In the genomic region with DNA sequence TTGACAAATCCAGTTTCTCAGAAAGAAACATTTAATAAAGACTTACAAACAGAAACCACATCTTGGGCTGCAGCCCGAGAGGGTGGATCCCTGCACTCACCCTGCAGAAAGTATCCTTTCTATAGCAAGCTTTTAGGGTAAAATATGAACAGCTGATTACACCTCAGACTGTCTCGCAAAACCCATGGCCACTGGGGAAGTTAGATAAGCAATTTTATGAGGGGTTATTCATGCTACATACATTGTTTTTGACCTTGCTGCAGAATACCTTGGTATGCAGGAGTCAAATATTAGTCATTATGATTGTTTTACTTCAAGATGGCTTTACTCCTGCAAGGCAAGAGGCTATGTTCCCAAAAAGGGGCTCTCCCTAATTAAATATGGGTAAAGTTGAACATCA, we compare ENCODE assay signal across 1 cellular context.
TF ChIP-seq lines count a peak whose summit lies in the region.

No MANE protein-coding gene starts in this region.

TF ChIP-seq in K562, 482 proteins besides CTCF, POLR2A, EP300 and RAD21 (continued from another document and continues in another):
- TF ChIP-seq, protein P1, sequence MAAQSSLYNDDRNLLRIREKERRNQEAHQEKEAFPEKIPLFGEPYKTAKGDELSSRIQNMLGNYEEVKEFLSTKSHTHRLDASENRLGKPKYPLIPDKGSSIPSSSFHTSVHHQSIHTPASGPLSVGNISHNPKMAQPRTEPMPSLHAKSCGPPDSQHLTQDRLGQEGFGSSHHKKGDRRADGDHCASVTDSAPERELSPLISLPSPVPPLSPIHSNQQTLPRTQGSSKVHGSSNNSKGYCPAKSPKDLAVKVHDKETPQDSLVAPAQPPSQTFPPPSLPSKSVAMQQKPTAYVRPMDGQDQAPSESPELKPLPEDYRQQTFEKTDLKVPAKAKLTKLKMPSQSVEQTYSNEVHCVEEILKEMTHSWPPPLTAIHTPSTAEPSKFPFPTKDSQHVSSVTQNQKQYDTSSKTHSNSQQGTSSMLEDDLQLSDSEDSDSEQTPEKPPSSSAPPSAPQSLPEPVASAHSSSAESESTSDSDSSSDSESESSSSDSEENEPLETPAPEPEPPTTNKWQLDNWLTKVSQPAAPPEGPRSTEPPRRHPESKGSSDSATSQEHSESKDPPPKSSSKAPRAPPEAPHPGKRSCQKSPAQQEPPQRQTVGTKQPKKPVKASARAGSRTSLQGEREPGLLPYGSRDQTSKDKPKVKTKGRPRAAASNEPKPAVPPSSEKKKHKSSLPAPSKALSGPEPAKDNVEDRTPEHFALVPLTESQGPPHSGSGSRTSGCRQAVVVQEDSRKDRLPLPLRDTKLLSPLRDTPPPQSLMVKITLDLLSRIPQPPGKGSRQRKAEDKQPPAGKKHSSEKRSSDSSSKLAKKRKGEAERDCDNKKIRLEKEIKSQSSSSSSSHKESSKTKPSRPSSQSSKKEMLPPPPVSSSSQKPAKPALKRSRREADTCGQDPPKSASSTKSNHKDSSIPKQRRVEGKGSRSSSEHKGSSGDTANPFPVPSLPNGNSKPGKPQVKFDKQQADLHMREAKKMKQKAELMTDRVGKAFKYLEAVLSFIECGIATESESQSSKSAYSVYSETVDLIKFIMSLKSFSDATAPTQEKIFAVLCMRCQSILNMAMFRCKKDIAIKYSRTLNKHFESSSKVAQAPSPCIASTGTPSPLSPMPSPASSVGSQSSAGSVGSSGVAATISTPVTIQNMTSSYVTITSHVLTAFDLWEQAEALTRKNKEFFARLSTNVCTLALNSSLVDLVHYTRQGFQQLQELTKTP (IDR thresholded peaks at IDR 0.05; ENCODE audit: low read depth in 1 of 2, partially characterized antibody in 2 of 2): no peak
- TF ChIP-seq ZNF830 (CRISPR knock-in tag; IDR thresholded peaks at IDR 0.05): no peak
- TF ChIP-seq TCF3 (CRISPR knock-in tag; IDR thresholded peaks at IDR 0.05): peak; percentile 81
- TF ChIP-seq GABPA (tag; conservative IDR thresholded peaks at IDR 0.05; ENCODE audit: low read depth): no peak
- TF ChIP-seq TAF9B (IDR thresholded peaks at IDR 0.05; ENCODE audit: partially characterized antibody): no peak
- TF ChIP-seq DMBX1 (CRISPR knock-in tag; IDR thresholded peaks at IDR 0.05; ENCODE audit: borderline replicate concordance): no peak
- TF ChIP-seq ELF4 (CRISPR knock-in tag; IDR thresholded peaks at IDR 0.05): no peak
- TF ChIP-seq, protein P2, sequence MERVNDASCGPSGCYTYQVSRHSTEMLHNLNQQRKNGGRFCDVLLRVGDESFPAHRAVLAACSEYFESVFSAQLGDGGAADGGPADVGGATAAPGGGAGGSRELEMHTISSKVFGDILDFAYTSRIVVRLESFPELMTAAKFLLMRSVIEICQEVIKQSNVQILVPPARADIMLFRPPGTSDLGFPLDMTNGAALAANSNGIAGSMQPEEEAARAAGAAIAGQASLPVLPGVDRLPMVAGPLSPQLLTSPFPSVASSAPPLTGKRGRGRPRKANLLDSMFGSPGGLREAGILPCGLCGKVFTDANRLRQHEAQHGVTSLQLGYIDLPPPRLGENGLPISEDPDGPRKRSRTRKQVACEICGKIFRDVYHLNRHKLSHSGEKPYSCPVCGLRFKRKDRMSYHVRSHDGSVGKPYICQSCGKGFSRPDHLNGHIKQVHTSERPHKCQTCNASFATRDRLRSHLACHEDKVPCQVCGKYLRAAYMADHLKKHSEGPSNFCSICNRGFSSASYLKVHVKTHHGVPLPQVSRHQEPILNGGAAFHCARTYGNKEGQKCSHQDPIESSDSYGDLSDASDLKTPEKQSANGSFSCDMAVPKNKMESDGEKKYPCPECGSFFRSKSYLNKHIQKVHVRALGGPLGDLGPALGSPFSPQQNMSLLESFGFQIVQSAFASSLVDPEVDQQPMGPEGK (CRISPR knock-in tag; IDR thresholded peaks at IDR 0.05; ENCODE audit: borderline replicate concordance): no peak
- no peak for TF ChIP-seq CC2D1A (IDR thresholded peaks at IDR 0.05)
- peak; percentile 81 for TF ChIP-seq TEAD4 (IDR thresholded peaks at IDR 0.05; ENCODE audit: low read length)
- no peak for TF ChIP-seq TEAD4 (CRISPR knock-in tag; IDR thresholded peaks at IDR 0.05; ENCODE audit: borderline replicate concordance)
- TF ChIP-seq, protein P3, sequence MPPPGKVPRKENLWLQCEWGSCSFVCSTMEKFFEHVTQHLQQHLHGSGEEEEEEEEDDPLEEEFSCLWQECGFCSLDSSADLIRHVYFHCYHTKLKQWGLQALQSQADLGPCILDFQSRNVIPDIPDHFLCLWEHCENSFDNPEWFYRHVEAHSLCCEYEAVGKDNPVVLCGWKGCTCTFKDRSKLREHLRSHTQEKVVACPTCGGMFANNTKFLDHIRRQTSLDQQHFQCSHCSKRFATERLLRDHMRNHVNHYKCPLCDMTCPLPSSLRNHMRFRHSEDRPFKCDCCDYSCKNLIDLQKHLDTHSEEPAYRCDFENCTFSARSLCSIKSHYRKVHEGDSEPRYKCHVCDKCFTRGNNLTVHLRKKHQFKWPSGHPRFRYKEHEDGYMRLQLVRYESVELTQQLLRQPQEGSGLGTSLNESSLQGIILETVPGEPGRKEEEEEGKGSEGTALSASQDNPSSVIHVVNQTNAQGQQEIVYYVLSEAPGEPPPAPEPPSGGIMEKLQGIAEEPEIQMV (tag; conservative IDR thresholded peaks at IDR 0.05; ENCODE audit: low read depth): no peak
- no peak for TF ChIP-seq ADNP (tag; IDR thresholded peaks at IDR 0.05)
- TF ChIP-seq RBM15 (IDR thresholded peaks at IDR 0.05; ENCODE audit: insufficient read depth, low read length): no peak
- TF ChIP-seq ZNF668 (CRISPR knock-in tag; IDR thresholded peaks at IDR 0.05): 0 out of 2 replicates have a peak, but pooled peaks have one; percentile 8
- TF ChIP-seq TAL1 (IDR thresholded peaks at IDR 0.05): peak; percentile 61
- no peak for TF ChIP-seq FOS (IDR thresholded peaks at IDR 0.05; ENCODE audit: extremely low read depth, insufficient read length)
- no peak for TF ChIP-seq SETDB1 (IDR thresholded peaks at IDR 0.05; ENCODE audit: low read length)
- TF ChIP-seq ZNF644 (tag; IDR thresholded peaks at IDR 0.05; ENCODE audit: low read depth): 0 out of 2 replicates have a peak, but pooled peaks have one; percentile 34
- TF ChIP-seq DACH1 (IDR thresholded peaks at IDR 0.05; ENCODE audit: partially characterized antibody): peak; percentile 89
- TF ChIP-seq HOXB6 (CRISPR knock-in tag; IDR thresholded peaks at IDR 0.05; ENCODE audit: borderline replicate concordance): no peak
- TF ChIP-seq, protein P4, sequence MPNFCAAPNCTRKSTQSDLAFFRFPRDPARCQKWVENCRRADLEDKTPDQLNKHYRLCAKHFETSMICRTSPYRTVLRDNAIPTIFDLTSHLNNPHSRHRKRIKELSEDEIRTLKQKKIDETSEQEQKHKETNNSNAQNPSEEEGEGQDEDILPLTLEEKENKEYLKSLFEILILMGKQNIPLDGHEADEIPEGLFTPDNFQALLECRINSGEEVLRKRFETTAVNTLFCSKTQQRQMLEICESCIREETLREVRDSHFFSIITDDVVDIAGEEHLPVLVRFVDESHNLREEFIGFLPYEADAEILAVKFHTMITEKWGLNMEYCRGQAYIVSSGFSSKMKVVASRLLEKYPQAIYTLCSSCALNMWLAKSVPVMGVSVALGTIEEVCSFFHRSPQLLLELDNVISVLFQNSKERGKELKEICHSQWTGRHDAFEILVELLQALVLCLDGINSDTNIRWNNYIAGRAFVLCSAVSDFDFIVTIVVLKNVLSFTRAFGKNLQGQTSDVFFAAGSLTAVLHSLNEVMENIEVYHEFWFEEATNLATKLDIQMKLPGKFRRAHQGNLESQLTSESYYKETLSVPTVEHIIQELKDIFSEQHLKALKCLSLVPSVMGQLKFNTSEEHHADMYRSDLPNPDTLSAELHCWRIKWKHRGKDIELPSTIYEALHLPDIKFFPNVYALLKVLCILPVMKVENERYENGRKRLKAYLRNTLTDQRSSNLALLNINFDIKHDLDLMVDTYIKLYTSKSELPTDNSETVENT (CRISPR knock-in tag; IDR thresholded peaks at IDR 0.05): no peak
- no peak for TF ChIP-seq ZNF239 (CRISPR knock-in tag; IDR thresholded peaks at IDR 0.05)
- no peak for TF ChIP-seq POLR3G (IDR thresholded peaks at IDR 0.05; ENCODE audit: extremely low read depth, insufficient read length, insufficient replicate concordance)
- peak; percentile 30; the same call in 1 of the 2 replicates for TF ChIP-seq PML (IDR thresholded peaks at IDR 0.05; ENCODE audit: low read length)
- TF ChIP-seq KDM1A (IDR thresholded peaks at IDR 0.05): no peak; a peak in 1 of 4 replicates
- TF ChIP-seq, protein P5, sequence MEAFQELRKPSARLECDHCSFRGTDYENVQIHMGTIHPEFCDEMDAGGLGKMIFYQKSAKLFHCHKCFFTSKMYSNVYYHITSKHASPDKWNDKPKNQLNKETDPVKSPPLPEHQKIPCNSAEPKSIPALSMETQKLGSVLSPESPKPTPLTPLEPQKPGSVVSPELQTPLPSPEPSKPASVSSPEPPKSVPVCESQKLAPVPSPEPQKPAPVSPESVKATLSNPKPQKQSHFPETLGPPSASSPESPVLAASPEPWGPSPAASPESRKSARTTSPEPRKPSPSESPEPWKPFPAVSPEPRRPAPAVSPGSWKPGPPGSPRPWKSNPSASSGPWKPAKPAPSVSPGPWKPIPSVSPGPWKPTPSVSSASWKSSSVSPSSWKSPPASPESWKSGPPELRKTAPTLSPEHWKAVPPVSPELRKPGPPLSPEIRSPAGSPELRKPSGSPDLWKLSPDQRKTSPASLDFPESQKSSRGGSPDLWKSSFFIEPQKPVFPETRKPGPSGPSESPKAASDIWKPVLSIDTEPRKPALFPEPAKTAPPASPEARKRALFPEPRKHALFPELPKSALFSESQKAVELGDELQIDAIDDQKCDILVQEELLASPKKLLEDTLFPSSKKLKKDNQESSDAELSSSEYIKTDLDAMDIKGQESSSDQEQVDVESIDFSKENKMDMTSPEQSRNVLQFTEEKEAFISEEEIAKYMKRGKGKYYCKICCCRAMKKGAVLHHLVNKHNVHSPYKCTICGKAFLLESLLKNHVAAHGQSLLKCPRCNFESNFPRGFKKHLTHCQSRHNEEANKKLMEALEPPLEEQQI (IDR thresholded peaks at IDR 0.05): no peak
- no peak for TF ChIP-seq NONO (IDR thresholded peaks at IDR 0.05; ENCODE audit: low read depth in 2 of 2, low read length in 1 of 2)
- TF ChIP-seq SOX6 (IDR thresholded peaks at IDR 0.05): peak; percentile 79
- no peak for TF ChIP-seq FOXJ3 (CRISPR knock-in tag; IDR thresholded peaks at IDR 0.05)
- TF ChIP-seq RAD51 (IDR thresholded peaks at IDR 0.05; ENCODE audit: borderline replicate concordance, low read depth): no peak
- TF ChIP-seq MYNN (IDR thresholded peaks at IDR 0.05): no peak
- TF ChIP-seq MYNN (CRISPR knock-in tag; IDR thresholded peaks at IDR 0.05): no peak
- TF ChIP-seq ZC3H8 (IDR thresholded peaks at IDR 0.05): no peak
- TF ChIP-seq, protein P6, sequence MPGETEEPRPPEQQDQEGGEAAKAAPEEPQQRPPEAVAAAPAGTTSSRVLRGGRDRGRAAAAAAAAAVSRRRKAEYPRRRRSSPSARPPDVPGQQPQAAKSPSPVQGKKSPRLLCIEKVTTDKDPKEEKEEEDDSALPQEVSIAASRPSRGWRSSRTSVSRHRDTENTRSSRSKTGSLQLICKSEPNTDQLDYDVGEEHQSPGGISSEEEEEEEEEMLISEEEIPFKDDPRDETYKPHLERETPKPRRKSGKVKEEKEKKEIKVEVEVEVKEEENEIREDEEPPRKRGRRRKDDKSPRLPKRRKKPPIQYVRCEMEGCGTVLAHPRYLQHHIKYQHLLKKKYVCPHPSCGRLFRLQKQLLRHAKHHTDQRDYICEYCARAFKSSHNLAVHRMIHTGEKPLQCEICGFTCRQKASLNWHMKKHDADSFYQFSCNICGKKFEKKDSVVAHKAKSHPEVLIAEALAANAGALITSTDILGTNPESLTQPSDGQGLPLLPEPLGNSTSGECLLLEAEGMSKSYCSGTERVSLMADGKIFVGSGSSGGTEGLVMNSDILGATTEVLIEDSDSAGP (CRISPR knock-in tag; IDR thresholded peaks at IDR 0.05): no peak
- TF ChIP-seq, protein P7, sequence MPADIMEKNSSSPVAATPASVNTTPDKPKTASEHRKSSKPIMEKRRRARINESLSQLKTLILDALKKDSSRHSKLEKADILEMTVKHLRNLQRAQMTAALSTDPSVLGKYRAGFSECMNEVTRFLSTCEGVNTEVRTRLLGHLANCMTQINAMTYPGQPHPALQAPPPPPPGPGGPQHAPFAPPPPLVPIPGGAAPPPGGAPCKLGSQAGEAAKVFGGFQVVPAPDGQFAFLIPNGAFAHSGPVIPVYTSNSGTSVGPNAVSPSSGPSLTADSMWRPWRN (IDR thresholded peaks at IDR 0.05; ENCODE audit: low read depth): no peak
- no peak for TF ChIP-seq GTF2E2 (tag; IDR thresholded peaks at IDR 0.05)
- no peak for TF ChIP-seq ZNF23 (CRISPR knock-in tag; IDR thresholded peaks at IDR 0.05)
- TF ChIP-seq, protein P8, sequence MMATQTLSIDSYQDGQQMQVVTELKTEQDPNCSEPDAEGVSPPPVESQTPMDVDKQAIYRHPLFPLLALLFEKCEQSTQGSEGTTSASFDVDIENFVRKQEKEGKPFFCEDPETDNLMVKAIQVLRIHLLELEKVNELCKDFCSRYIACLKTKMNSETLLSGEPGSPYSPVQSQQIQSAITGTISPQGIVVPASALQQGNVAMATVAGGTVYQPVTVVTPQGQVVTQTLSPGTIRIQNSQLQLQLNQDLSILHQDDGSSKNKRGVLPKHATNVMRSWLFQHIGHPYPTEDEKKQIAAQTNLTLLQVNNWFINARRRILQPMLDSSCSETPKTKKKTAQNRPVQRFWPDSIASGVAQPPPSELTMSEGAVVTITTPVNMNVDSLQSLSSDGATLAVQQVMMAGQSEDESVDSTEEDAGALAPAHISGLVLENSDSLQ (IDR thresholded peaks at IDR 0.05): no peak
- no peak for TF ChIP-seq ETS2 (tag; IDR thresholded peaks at IDR 0.05; ENCODE audit: borderline replicate concordance, poor library complexity, severe bottlenecking)
- TF ChIP-seq CAMTA2 (CRISPR knock-in tag; conservative IDR thresholded peaks at IDR 0.05): no peak
- no peak for TF ChIP-seq BRD9 (IDR thresholded peaks at IDR 0.05; ENCODE audit: low read depth, partially characterized antibody)
- no peak for TF ChIP-seq ZKSCAN8 (CRISPR knock-in tag; IDR thresholded peaks at IDR 0.05)
- TF ChIP-seq E2F3 (CRISPR knock-in tag; IDR thresholded peaks at IDR 0.05): no peak
- TF ChIP-seq ARID1B (IDR thresholded peaks at IDR 0.05): peak; percentile 64
- no peak for TF ChIP-seq KAT8 (IDR thresholded peaks at IDR 0.05; ENCODE audit: low read depth)
- no peak for TF ChIP-seq ZNF551 (CRISPR knock-in tag; IDR thresholded peaks at IDR 0.05)
- TF ChIP-seq RBM25 (IDR thresholded peaks at IDR 0.05; ENCODE audit: low read depth, low read length, severe bottlenecking): no peak
- TF ChIP-seq SRF (CRISPR knock-in tag; IDR thresholded peaks at IDR 0.05): no peak
- no peak for TF ChIP-seq SUPT5H (IDR thresholded peaks at IDR 0.05)
- TF ChIP-seq GTF2F1 (IDR thresholded peaks at IDR 0.05; ENCODE audit: low read depth, low read length): no peak
- no peak for TF ChIP-seq THRAP3 (IDR thresholded peaks at IDR 0.05; ENCODE audit: borderline replicate concordance)
- TF ChIP-seq ZNF696 (CRISPR knock-in tag; conservative IDR thresholded peaks at IDR 0.05): no peak
- no peak for TF ChIP-seq HMG20A (CRISPR knock-in tag; conservative IDR thresholded peaks at IDR 0.05)
- TF ChIP-seq ZNF12 (CRISPR knock-in tag; IDR thresholded peaks at IDR 0.05): no peak
- 0 out of 2 replicates have a peak, but pooled peaks have one; percentile 9 for TF ChIP-seq SMARCC2 (IDR thresholded peaks at IDR 0.05; ENCODE audit: low read depth)
- TF ChIP-seq, protein P9, sequence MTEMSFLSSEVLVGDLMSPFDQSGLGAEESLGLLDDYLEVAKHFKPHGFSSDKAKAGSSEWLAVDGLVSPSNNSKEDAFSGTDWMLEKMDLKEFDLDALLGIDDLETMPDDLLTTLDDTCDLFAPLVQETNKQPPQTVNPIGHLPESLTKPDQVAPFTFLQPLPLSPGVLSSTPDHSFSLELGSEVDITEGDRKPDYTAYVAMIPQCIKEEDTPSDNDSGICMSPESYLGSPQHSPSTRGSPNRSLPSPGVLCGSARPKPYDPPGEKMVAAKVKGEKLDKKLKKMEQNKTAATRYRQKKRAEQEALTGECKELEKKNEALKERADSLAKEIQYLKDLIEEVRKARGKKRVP (CRISPR knock-in tag; IDR thresholded peaks at IDR 0.05): no peak
- TF ChIP-seq BMI1 (IDR thresholded peaks at IDR 0.05; ENCODE audit: low read length): no peak
